In the genomic region with DNA sequence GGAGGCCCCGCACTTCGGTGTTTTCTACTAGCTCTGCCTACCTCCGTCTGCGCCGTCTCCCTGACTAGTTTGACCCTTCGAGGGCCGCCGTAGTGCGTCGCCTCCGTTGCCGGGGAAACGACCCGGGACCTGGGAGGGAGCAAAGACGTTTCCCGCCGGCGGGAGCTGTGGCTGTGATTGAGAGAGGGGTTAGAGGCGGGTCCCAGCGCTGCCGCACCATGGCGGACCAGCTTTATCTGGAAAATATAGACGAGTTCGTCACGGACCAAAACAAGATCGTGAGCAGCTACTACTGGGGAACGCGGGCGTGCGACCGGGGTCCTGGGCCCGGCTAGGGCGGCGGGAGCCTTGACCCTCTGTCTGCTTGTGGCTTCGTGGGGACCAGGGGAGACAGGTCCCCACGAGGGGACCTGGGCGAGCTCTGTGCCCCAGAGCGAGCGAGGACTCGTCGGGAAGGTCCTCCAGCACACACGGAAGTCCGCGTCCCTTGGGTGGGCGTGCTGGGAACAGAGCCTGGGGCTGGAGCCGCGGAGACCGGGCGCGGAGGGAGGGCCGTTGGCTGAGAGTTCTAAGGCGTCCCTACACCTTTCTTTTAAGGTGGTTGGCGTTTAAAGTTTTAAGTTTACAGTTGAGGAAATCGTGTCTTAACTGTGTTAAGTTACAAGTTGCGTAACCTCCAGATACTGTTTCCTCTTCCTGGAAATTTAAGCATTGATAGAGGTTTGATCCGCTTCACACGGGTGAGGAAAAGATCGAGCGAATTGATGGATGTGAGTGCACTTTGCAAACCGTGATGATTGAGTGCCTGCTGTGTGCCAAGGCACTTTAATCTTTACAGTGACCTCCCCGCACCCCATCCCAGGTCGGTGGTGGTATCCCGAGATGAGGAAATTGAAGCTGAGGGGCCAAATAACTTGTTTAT, we compare ENCODE assay signal across 8 cellular contexts. TPM values are rescaled to one million over a fixed set of nuclear protein-coding genes. Genes with fewer than 3 reads are reported as not detected.
DNase-seq lines count a peak whose midpoint lies in the region; ATAC-seq and TF ChIP-seq lines count a peak whose summit lies in the region.

Gene POLD3, plus strand, starts transcription at position 142 of the 922 bp plus-strand sequence. Its CDS starts 77 bp downstream, at position 219.

- ATAC-seq in GM21737 (IDR thresholded peaks at IDR 0.05; ENCODE audit: unreplicated experiment) (peak; percentile 89), Panc1 (peak; percentile 99)

- H3K9ac ChIP-seq in mucosa of rectum (ENCODE audit: low read depth in 1 of 2, low read length in 2 of 2) = peak within 1 kb of the TSS; percentile 85 to 87

- no peaks in the 10 kb centered on the region for H3K9me3 ChIP-seq in Panc1 (ENCODE audit: control insufficient read depth, insufficient read depth, low read depth, low read length)
- H3K9me3 ChIP-seq in mucosa of rectum (ENCODE audit: control insufficient read depth in 2 of 2, low read length in 2 of 2) = no peaks in the 10 kb centered on the region

- H3K4me3 Mint-ChIP-seq in activated T-cell treated with anti-CD3 and anti-CD28 coated beads, Interleukin-2, amount 50 U/mL, for 24 hours = peak within 1 kb of the TSS; percentile 100

- peak; percentile 64 for TF ChIP-seq POLR2A in erythroblast (IDR thresholded peaks at IDR 0.05; ENCODE audit: low read length)

- POLR2A ChIA-PET in Panc1 (lab: Charles Lee) = interaction anchor here (0.6 to 0.7 kb wide), 4 partner anchors 99 to 345 kb away, joined by 3 to 12 read pairs (median 6); partner anchors contain the start of gene LIPT2

- intact Hi-C loops in Panc1 (cut with micrococcal nuclease; ENCODE audit: unreplicated experiment) = no loop called here

- H3K36me3 ChIP-seq in Panc1 (ENCODE audit: control insufficient read depth, insufficient read depth, low read length) = no peaks in the 10 kb centered on the region; the same call in 1 of the 2 replicates
- H3K36me3 ChIP-seq in mucosa of rectum (ENCODE audit: control insufficient read depth in 2 of 2, insufficient read depth in 2 of 2, low read length in 2 of 2) = peaks cover 0 to 8% of the 10 kb centered on the region in 2 donors

- peaks cover 28% of the 10 kb centered on the region for H3K4me1 Mint-ChIP-seq in activated T-cell treated with anti-CD3 and anti-CD28 coated beads, Interleukin-2, amount 50 U/mL, for 24 hours (ENCODE audit: low read depth)

- peak; percentile 81 for DNase-seq in DMS153 treated with DMSO at 0.1 percent for 48 hours (lab: John Stamatoyannopoulos, UW; ENCODE audit: unreplicated experiment)
- peak; percentile 88 for DNase-seq in KG1 (lab: John Stamatoyannopoulos, UW)
- DNase-seq in Panc1 (ENCODE audit: low read depth, low spot score) = peak; percentile 76
- peak; percentile 96 for DNase-seq in activated T-cell treated with anti-CD3 and anti-CD28 coated beads, Interleukin-2, amount 50 U/mL, for 24 hours
- DNase-seq in erythroblast (lab: John Stamatoyannopoulos, UW) = peak; percentile 93
- peak; percentile 98 for DNase-seq in stimulated activated CD8-positive, alpha-beta memory T cell treated with anti-CD3 and anti-CD28 coated beads, Interleukin-4, amount 100 ng/mL, for 48 hours

- CTCF ChIA-PET in Panc1 (lab: Charles Lee) = interaction anchor here (0.7 kb wide), 1 partner anchor 69 kb away, joined by 3 read pairs; no protein-coding TSS in a partner anchor

- no TSS peak for BruUV-seq in Panc1 (replicated peaks; lab: Mats Ljungman, UMichigan)

- H3K4me1 ChIP-seq in Panc1 (ENCODE audit: control insufficient read depth, insufficient read depth, low read length) (peaks cover 16% of the 10 kb centered on the region), mucosa of rectum (ENCODE audit: control insufficient read depth in 2 of 2, insufficient read depth in 2 of 2, low read length in 2 of 2) (peaks cover 6 to 10% of the 10 kb centered on the region in 2 donors)

- H3K9me3 Mint-ChIP-seq in activated T-cell treated with anti-CD3 and anti-CD28 coated beads, Interleukin-2, amount 50 U/mL, for 24 hours = peaks cover 2% of the 10 kb centered on the region

- H3K4me3 ChIP-seq in Panc1 (ENCODE audit: low read depth in 2 of 2, low read length in 2 of 2) (peak within 1 kb of the TSS; percentile 86 to 91), mucosa of rectum (ENCODE audit: low read length in 2 of 2) (peak within 1 kb of the TSS; percentile 92 to 94)

- no peak for TF ChIP-seq CTCF in Panc1 (IDR thresholded peaks at IDR 0.05)

- in situ Hi-C loops in Panc1 (cut with HindIII; ENCODE audit: low pct_unique_long_range_greater_than_20kb, low sequenced_read_pairs) = no loop called here

- no peaks in the 10 kb centered on the region for H3K27me3 Mint-ChIP-seq in activated T-cell treated with anti-CD3 and anti-CD28 coated beads, Interleukin-2, amount 50 U/mL, for 24 hours

- H3K27ac ChIP-seq in Panc1 (ENCODE audit: low read length) (peak within 1 kb of the TSS; percentile 86), mucosa of rectum (ENCODE audit: low read depth in 2 of 2, low read length in 2 of 2) (peak within 1 kb of the TSS; percentile 81 to 88)

- no peaks in the 10 kb centered on the region for H3K27me3 ChIP-seq in Panc1 (ENCODE audit: control insufficient read depth, insufficient read depth, low read length)
- no peaks in the 10 kb centered on the region for H3K27me3 ChIP-seq in mucosa of rectum (ENCODE audit: control insufficient read depth in 2 of 2, insufficient read depth in 2 of 2, low read length in 2 of 2)

- peak within 1 kb of the TSS; percentile 99 for H3K27ac Mint-ChIP-seq in activated T-cell treated with anti-CD3 and anti-CD28 coated beads, Interleukin-2, amount 50 U/mL, for 24 hours

- peaks cover 52% of the 10 kb centered on the region for H3K36me3 Mint-ChIP-seq in activated T-cell treated with anti-CD3 and anti-CD28 coated beads, Interleukin-2, amount 50 U/mL, for 24 hours (ENCODE audit: low read depth)

RNA-seq across cellular contexts. Expression of gene POLD3, which starts in this region (rescaled TPM):
- 31.7 TPM for total RNA-seq in Panc1 (2021; ENCODE audit: unreplicated experiment)
- 14.8 TPM for polyA plus RNA-seq in Panc1 (2012; ENCODE audit: insufficient read length)

Comparison
In these comparisons a context has a peak if more than half of its experiments do, and no peak if none do; other contexts are left out.
1. Peak in every context shown above with its lines: DNase-seq, ATAC-seq, H3K4me3 ChIP-seq and H3K27ac ChIP-seq.